ENCODE assay signal across 8 cellular contexts in the genomic region with DNA sequence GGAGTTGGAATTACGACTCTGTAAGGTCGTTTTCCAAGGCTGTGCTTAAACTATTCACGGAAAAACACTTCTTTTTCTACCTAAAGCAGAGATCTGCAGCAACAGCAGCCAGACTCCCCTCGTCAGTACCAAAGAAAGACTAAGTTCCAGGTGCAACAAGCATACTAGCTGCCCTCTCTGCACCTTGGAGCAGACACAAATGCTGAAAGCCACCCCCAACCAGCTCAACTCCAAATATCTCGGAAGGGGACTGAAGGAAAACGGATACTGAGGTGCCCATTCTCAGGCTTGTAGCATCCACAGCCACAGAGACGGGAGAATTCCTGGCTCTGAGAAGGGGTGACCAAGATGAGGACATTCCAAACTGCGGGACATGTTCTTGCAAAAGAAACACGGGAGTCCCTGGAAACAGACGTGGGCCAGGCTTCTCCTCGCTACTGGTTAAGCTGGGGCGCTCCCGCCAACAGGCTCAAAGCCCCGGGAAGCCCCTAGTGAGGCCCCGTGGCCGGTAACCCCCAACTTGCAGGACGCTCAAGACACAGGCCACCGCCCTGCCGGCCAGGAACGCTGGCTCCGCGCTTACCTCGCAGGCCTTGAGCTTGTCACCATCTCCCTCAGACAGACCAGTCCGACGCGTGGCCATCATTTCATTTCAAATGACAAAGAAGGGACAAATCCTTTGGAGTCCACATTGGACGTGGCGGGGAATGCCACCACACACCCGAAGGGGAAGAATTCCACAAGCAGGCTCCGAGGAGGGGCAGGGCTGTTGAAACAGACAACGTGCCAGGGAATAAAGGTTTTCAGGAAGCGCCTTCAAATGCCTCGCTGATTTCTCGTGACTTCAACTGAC. TPM values are rescaled to one million over a fixed set of nuclear protein-coding genes. Genes with fewer than 3 reads are reported as not detected.
A peak's percentile ranks its signal among the peaks of the same experiment; 100 is the strongest.
DNase-seq lines count a peak whose midpoint lies in the region; ATAC-seq, FAIRE-seq and TF ChIP-seq lines count a peak whose summit lies in the region.

No MANE protein-coding gene starts in this region.

- peaks cover 17% of the 10 kb centered on the region for H3F3A ChIP-seq in SK-N-SH (replicated peaks; ENCODE audit: insufficient read depth)

- POLR2A ChIA-PET in SK-N-SH (lab: Yijun Ruan, JAX) = no interaction called here
- POLR2A ChIA-PET in activated CD4-positive, alpha-beta memory T cell treated with anti-CD3 and anti-CD28 coated beads, Interleukin-2, amount 10 ng/mL, durations not matched to agents 7 days and 5 days (lab: Charles Lee) = interaction anchor here (1.6 kb wide), 1 partner anchor 14 kb away, joined by 4 read pairs; no protein-coding TSS in a partner anchor

- DNase-seq in SK-N-SH = peak; percentile 34
- no peak for DNase-seq in activated CD4-positive, alpha-beta memory T cell treated with anti-CD3 and anti-CD28 coated beads, Interleukin-2, amount 10 ng/mL, durations not matched to agents 7 days and 5 days
- peak; percentile 43 for DNase-seq in left cardiac atrium
- DNase-seq in progenitor cell of endocrine pancreas (ENCODE audit: low spot score, unreplicated experiment) = peak; percentile 30
- DNase-seq in NOMO-1 (lab: John Stamatoyannopoulos, UW; ENCODE audit: unreplicated experiment in 2 of 2) = no peak
- no peak for DNase-seq in frontal cortex (ENCODE audit: low spot score in 2 of 2)

- no peaks in the 10 kb centered on the region for H3K9me3 ChIP-seq in SK-N-SH

- H3K4me3 Mint-ChIP-seq in activated CD4-positive, alpha-beta memory T cell treated with anti-CD3 and anti-CD28 coated beads, Interleukin-2, amount 10 ng/mL, durations not matched to agents 7 days and 5 days = peak overlapping the region; percentile 82
- H3K4me3 Mint-ChIP-seq in progenitor cell of endocrine pancreas (ENCODE audit: low read depth) = peak overlapping the region; percentile 83

- TF ChIP-seq RAD21 in SK-N-SH (IDR thresholded peaks at IDR 0.05; ENCODE audit: low read length) = no peak

- H3K27ac Mint-ChIP-seq in activated CD4-positive, alpha-beta memory T cell treated with anti-CD3 and anti-CD28 coated beads, Interleukin-2, amount 10 ng/mL, durations not matched to agents 7 days and 5 days = no peak overlapping the region
- peak overlapping the region; percentile 97 for H3K27ac Mint-ChIP-seq in progenitor cell of endocrine pancreas

- H3K36me3 Mint-ChIP-seq in activated CD4-positive, alpha-beta memory T cell treated with anti-CD3 and anti-CD28 coated beads, Interleukin-2, amount 10 ng/mL, durations not matched to agents 7 days and 5 days (ENCODE audit: low read depth) = peaks cover 22% of the 10 kb centered on the region
- no peaks in the 10 kb centered on the region for H3K36me3 Mint-ChIP-seq in progenitor cell of endocrine pancreas (ENCODE audit: insufficient read depth)

- peak overlapping the region; percentile 70 to 80 for H3K4me3 ChIP-seq in SK-N-SH (ENCODE audit: low read depth in 2 of 2, low read length in 1 of 2)

- WGBS in SK-N-SH (ENCODE audit: low lambda C conversion rate) = 34% methylated on average over 18 of the region's 34 CpGs

- peak overlapping the region; percentile 93 for H3K9ac ChIP-seq in SK-N-SH

- intact Hi-C loops in left cardiac atrium (cut with DNase I) = loop anchor here (2.0 to 10.0 kb wide), 5 partner anchors 77 to 353 kb away; a partner anchor contains a TSS

- no peak for TF ChIP-seq CTCF in SK-N-SH (IDR thresholded peaks at IDR 0.05)
- TF ChIP-seq CTCF in progenitor cell of endocrine pancreas (IDR thresholded peaks at IDR 0.05; ENCODE audit: unreplicated experiment) = no peak

- no peak for FAIRE-seq in frontal cortex (lab: Jason Lieb, UNC)

- no peaks in the 10 kb centered on the region for H3K27me3 ChIP-seq in SK-N-SH (ENCODE audit: insufficient read depth)

- no peak for TF ChIP-seq EP300 in SK-N-SH (IDR thresholded peaks at IDR 0.05; ENCODE audit: borderline replicate concordance in 1 of 2, low read depth in 1 of 2, low read length in 1 of 2)

- H4K20me1 ChIP-seq in SK-N-SH (ENCODE audit: insufficient read depth) = peaks cover 49% of the 10 kb centered on the region

- no peaks in the 10 kb centered on the region for H3K9me2 ChIP-seq in SK-N-SH

- no peaks in the 10 kb centered on the region for H3K9me3 Mint-ChIP-seq in activated CD4-positive, alpha-beta memory T cell treated with anti-CD3 and anti-CD28 coated beads, Interleukin-2, amount 10 ng/mL, durations not matched to agents 7 days and 5 days
- H3K9me3 Mint-ChIP-seq in progenitor cell of endocrine pancreas (ENCODE audit: low read depth) = no peaks in the 10 kb centered on the region

- CTCF ChIA-PET in SK-N-SH (lab: Yijun Ruan, JAX) = interaction anchor here (1.1 to 1.6 kb wide), 3 partner anchors 15 to 268 kb away, joined by 4 read pairs; no protein-coding TSS in a partner anchor
- CTCF ChIA-PET in activated CD4-positive, alpha-beta memory T cell treated with anti-CD3 and anti-CD28 coated beads, Interleukin-2, amount 10 ng/mL, durations not matched to agents 7 days and 5 days (lab: Charles Lee) = interaction anchor here (0.7 kb wide), 1 partner anchor 85 kb away, joined by 3 read pairs; no protein-coding TSS in a partner anchor

- peak overlapping the region in 1 of 2 experiments; percentile 89; a peak in 1 of 4 replicates for H3K27ac ChIP-seq in SK-N-SH (ENCODE audit: low read depth in 2 of 2, low read length in 1 of 2)

- H3K27me3 Mint-ChIP-seq in activated CD4-positive, alpha-beta memory T cell treated with anti-CD3 and anti-CD28 coated beads, Interleukin-2, amount 10 ng/mL, durations not matched to agents 7 days and 5 days = no peaks in the 10 kb centered on the region
- H3K27me3 Mint-ChIP-seq in progenitor cell of endocrine pancreas = peaks cover 1% of the 10 kb centered on the region

- ATAC-seq in SK-N-SH treated with all-trans-retinoic acid at 6 μM for 48 hours (no peak), left cardiac atrium (no peak), HG03432 (IDR thresholded peaks at IDR 0.05; ENCODE audit: unreplicated experiment) (no peak)

- peaks cover 31% of the 10 kb centered on the region for H3K4me1 Mint-ChIP-seq in activated CD4-positive, alpha-beta memory T cell treated with anti-CD3 and anti-CD28 coated beads, Interleukin-2, amount 10 ng/mL, durations not matched to agents 7 days and 5 days
- H3K4me1 Mint-ChIP-seq in progenitor cell of endocrine pancreas (ENCODE audit: low read depth) = peaks cover 27% of the 10 kb centered on the region

- H2AFZ ChIP-seq in SK-N-SH (ENCODE audit: low read depth) = no peak overlapping the region

- peak overlapping the region; percentile 82 for H3K4me2 ChIP-seq in SK-N-SH

- peaks cover 0 to 8% of the 10 kb centered on the region in 2 experiments for H3K36me3 ChIP-seq in SK-N-SH (replicated peaks in 1 of 2; ENCODE audit: control insufficient read depth in 1 of 2, insufficient read depth in 2 of 2, low read length in 1 of 2)

- peaks cover 4 to 26% of the 10 kb centered on the region in 2 experiments; a peak in 2 of 4 replicates for H3K4me1 ChIP-seq in SK-N-SH (ENCODE audit: control insufficient read depth in 1 of 2, insufficient read depth in 2 of 2, low read depth in 1 of 2, low read length in 1 of 2)

- peaks cover 66% of the 10 kb centered on the region for H3K79me2 ChIP-seq in SK-N-SH (ENCODE audit: insufficient read depth)

TF ChIP-seq in SK-N-SH, 30 proteins besides CTCF, POLR2A, EP300 and RAD21:
- TF ChIP-seq RCOR1 (IDR thresholded peaks at IDR 0.05; ENCODE audit: low read length) (no peak), YY1 (IDR thresholded peaks at IDR 0.05; ENCODE audit: low read depth) (0 out of 2 replicates have a peak, but pooled peaks have one; percentile 12)

TF ChIP-seq in SK-N-SH treated with all-trans-retinoic acid at 6 μM for 48 hours, 23 proteins besides CTCF, POLR2A, EP300 and RAD21 (continues in another document):
- TF ChIP-seq, protein P1, sequence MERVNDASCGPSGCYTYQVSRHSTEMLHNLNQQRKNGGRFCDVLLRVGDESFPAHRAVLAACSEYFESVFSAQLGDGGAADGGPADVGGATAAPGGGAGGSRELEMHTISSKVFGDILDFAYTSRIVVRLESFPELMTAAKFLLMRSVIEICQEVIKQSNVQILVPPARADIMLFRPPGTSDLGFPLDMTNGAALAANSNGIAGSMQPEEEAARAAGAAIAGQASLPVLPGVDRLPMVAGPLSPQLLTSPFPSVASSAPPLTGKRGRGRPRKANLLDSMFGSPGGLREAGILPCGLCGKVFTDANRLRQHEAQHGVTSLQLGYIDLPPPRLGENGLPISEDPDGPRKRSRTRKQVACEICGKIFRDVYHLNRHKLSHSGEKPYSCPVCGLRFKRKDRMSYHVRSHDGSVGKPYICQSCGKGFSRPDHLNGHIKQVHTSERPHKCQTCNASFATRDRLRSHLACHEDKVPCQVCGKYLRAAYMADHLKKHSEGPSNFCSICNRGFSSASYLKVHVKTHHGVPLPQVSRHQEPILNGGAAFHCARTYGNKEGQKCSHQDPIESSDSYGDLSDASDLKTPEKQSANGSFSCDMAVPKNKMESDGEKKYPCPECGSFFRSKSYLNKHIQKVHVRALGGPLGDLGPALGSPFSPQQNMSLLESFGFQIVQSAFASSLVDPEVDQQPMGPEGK (CRISPR knock-in tag; IDR thresholded peaks at IDR 0.05; ENCODE audit: borderline replicate concordance) = no peak
- no peak for TF ChIP-seq ZC3H10 (CRISPR knock-in tag; IDR thresholded peaks at IDR 0.05)
- no peak for TF ChIP-seq ZNF70 (CRISPR knock-in tag; IDR thresholded peaks at IDR 0.05)
- TF ChIP-seq ZNF565 (CRISPR knock-in tag; conservative IDR thresholded peaks at IDR 0.05; ENCODE audit: low read depth) = no peak
- TF ChIP-seq, protein P2, sequence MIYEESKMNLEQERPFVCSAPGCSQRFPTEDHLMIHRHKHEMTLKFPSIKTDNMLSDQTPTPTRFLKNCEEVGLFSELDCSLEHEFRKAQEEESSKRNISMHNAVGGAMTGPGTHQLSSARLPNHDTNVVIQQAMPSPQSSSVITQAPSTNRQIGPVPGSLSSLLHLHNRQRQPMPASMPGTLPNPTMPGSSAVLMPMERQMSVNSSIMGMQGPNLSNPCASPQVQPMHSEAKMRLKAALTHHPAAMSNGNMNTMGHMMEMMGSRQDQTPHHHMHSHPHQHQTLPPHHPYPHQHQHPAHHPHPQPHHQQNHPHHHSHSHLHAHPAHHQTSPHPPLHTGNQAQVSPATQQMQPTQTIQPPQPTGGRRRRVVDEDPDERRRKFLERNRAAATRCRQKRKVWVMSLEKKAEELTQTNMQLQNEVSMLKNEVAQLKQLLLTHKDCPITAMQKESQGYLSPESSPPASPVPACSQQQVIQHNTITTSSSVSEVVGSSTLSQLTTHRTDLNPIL (CRISPR knock-in tag; IDR thresholded peaks at IDR 0.05; ENCODE audit: low read depth) = no peak
- no peak for TF ChIP-seq TCF4 (CRISPR knock-in tag; IDR thresholded peaks at IDR 0.05; ENCODE audit: borderline replicate concordance)
- no peak for TF ChIP-seq ESRRG (CRISPR knock-in tag; IDR thresholded peaks at IDR 0.05)

RNA-seq across cellular contexts. Expression of a gene that starts 2.2 kb away (rescaled TPM):
- 27.8 and 35.5 TPM in 2 replicates for polyA plus RNA-seq in SK-N-SH (2012; rRNA removed)
- polyA plus RNA-seq in SK-N-SH (2012; cell fraction: cytosol; rRNA removed) = 27.1 and 28.9 TPM in 2 replicates
- polyA plus RNA-seq in SK-N-SH (2012; cell fraction: nucleus; rRNA removed) = 36.7 and 69.5 TPM in 2 replicates
- total RNA-seq in activated CD4-positive, alpha-beta memory T cell treated with anti-CD3 and anti-CD28 coated beads, Interleukin-2, amount 10 ng/mL, durations not matched to agents 7 days and 5 days = 10 to 100 TPM; 35.6 to 36.0 TPM
- total RNA-seq in left cardiac atrium (10 to 100 TPM; 44.7 to 57.9 TPM), progenitor cell of endocrine pancreas (88.0 and 98.2 TPM in 2 replicates), frontal cortex (228 TPM)

Comparison
In these comparisons a context has a peak if more than half of its experiments do, and no peak if none do; other contexts are left out.
1. DNase-seq: peak in SK-N-SH (single experiment), left cardiac atrium (single experiment) and progenitor cell of endocrine pancreas (single experiment); none in activated CD4-positive, alpha-beta memory T cell treated with anti-CD3 and anti-CD28 coated beads, Interleukin-2, amount 10 ng/mL, durations not matched to agents 7 days and 5 days (single experiment), NOMO-1 (0 of 2) and frontal cortex (0 of 2).